ENCODE assay signal across 30 cellular contexts in genomic region chr9:89612566-89613278, GRCh38. TPM values are rescaled to one million over a fixed set of nuclear protein-coding genes. Genes with fewer than 3 reads are reported as not detected.
"Had no signal": no experiment of that assay in that cellular context is flagged by ENCODE, and none has a peak within 500 bp of the region (broad histone marks: within the 10 kb centered on the region; RNA-seq: fewer than 3 reads in every experiment).

No MANE protein-coding gene starts in this region.

- H3K4me1 Mint-ChIP-seq: activated naive CD4-positive, alpha-beta T cell treated with anti-CD3 and anti-CD28 coated beads, Interleukin-2, amount 10 ng/mL, durations not matched to agents 7 days and 5 days had no signal

- H3K4me3 Mint-ChIP-seq: activated CD4-positive, alpha-beta memory T cell treated with anti-CD3 and anti-CD28 coated beads, Interleukin-2, amount 10 ng/mL, durations not matched to agents 7 days and 5 days; activated CD4-positive, alpha-beta T cell treated with anti-CD3 and anti-CD28 coated beads, Interleukin-2, amount 10 ng/mL, durations not matched to agents 7 days and 5 days; activated naive CD4-positive, alpha-beta T cell treated with anti-CD3 and anti-CD28 coated beads, Interleukin-2, amount 10 ng/mL, durations not matched to agents 7 days and 5 days; activated naive CD8-positive, alpha-beta T cell treated with anti-CD3 and anti-CD28 coated beads, Interleukin-2, amount 10 ng/mL, durations not matched to agents 7 days and 5 days; activated T-cell treated with anti-CD3 and anti-CD28 coated beads, Interleukin-2, amount 50 U/mL, for 24 hours; endodermal cell; WTC11 had no signal

- H3K9me3 Mint-ChIP-seq: activated CD4-positive, alpha-beta memory T cell treated with anti-CD3 and anti-CD28 coated beads, Interleukin-2, amount 10 ng/mL, durations not matched to agents 7 days and 5 days; activated CD4-positive, alpha-beta T cell treated with anti-CD3 and anti-CD28 coated beads, Interleukin-2, amount 10 ng/mL, durations not matched to agents 7 days and 5 days; activated naive CD4-positive, alpha-beta T cell treated with anti-CD3 and anti-CD28 coated beads, Interleukin-2, amount 10 ng/mL, durations not matched to agents 7 days and 5 days; activated naive CD4-positive, alpha-beta T cell treated with anti-CD3 and anti-CD28 coated beads, Interleukin-2, amount 50 U/mL, for 72 hours; activated T-cell treated with anti-CD3 and anti-CD28 coated beads, Interleukin-2, amount 50 U/mL, for 24 hours; activated T-cell treated with anti-CD3 and anti-CD28 coated beads, Interleukin-2, amount 50 U/mL, for 72 hours had no signal

- H3K4me1 ChIP-seq: colonic mucosa, foreskin keratinocyte had no signal

- H3K27me3 ChIP-seq: body of pancreas, colonic mucosa, esophagus muscularis mucosa, gastrocnemius medialis, heart left ventricle had no signal

- H3K4me3 ChIP-seq: body of pancreas, colonic mucosa, esophagus muscularis mucosa, gastrocnemius medialis, heart left ventricle had no signal

- H3K27ac Mint-ChIP-seq: activated CD4-positive, alpha-beta memory T cell treated with anti-CD3 and anti-CD28 coated beads, Interleukin-2, amount 10 ng/mL, durations not matched to agents 7 days and 5 days; activated CD4-positive, alpha-beta T cell treated with anti-CD3 and anti-CD28 coated beads, Interleukin-2, amount 10 ng/mL, durations not matched to agents 7 days and 5 days; activated naive CD4-positive, alpha-beta T cell treated with anti-CD3 and anti-CD28 coated beads, Interleukin-2, amount 10 ng/mL, durations not matched to agents 7 days and 5 days; activated naive CD4-positive, alpha-beta T cell treated with anti-CD3 and anti-CD28 coated beads, Interleukin-2, amount 50 U/mL, for 72 hours; activated naive CD8-positive, alpha-beta T cell treated with anti-CD3 and anti-CD28 coated beads, Interleukin-2, amount 10 ng/mL, durations not matched to agents 7 days and 5 days; activated T-cell treated with anti-CD3 and anti-CD28 coated beads, Interleukin-2, amount 50 U/mL, for 24 hours; activated T-cell treated with anti-CD3 and anti-CD28 coated beads, Interleukin-2, amount 50 U/mL, for 72 hours; endodermal cell; WTC11 had no signal

- H3K9me3 ChIP-seq: body of pancreas, colonic mucosa, esophagus muscularis mucosa, gastrocnemius medialis had no signal

- DNase-seq: activated CD4-positive, alpha-beta memory T cell treated with anti-CD3 and anti-CD28 coated beads, Interleukin-2, amount 10 ng/mL, durations not matched to agents 7 days and 5 days; activated CD4-positive, alpha-beta T cell treated with anti-CD3 and anti-CD28 coated beads for 1 hour; activated CD4-positive, alpha-beta T cell treated with anti-CD3 and anti-CD28 coated beads for 4 hours; activated CD4-positive, alpha-beta T cell treated with anti-CD3 and anti-CD28 coated beads, Interleukin-2, amount 10 ng/mL, durations not matched to agents 7 days and 5 days; activated CD4-positive, alpha-beta T cell treated with anti-CD3 and anti-CD28 coated beads, Interleukin-2, amount 50 U/mL, for 4 hours; activated CD8-positive, alpha-beta memory T cell treated with anti-CD3 and anti-CD28 coated beads, Interleukin-2, amount 50 U/mL, for 48 hours; activated gamma-delta T cell; activated naive CD4-positive, alpha-beta T cell; activated naive CD4-positive, alpha-beta T cell treated with anti-CD3 and anti-CD28 coated beads, Interleukin-2, amount 10 ng/mL, durations not matched to agents 7 days and 5 days; activated naive CD8-positive, alpha-beta T cell treated with anti-CD3 and anti-CD28 coated beads, Interleukin-2, amount 10 ng/mL, durations not matched to agents 7 days and 5 days; activated T-cell treated with anti-CD3 and anti-CD28 coated beads for 4 hours; activated T-cell treated with anti-CD3 and anti-CD28 coated beads, Interleukin-2, amount 50 U/mL, for 24 hours; activated T-cell treated with anti-CD3 and anti-CD28 coated beads, Interleukin-2, amount 50 U/mL, for 72 hours; amniotic stem cell; anterior cingulate cortex; body of pancreas; caudate nucleus; colonic mucosa; effector CD8-positive, alpha-beta T cell; endodermal cell; erythroblast; foreskin keratinocyte; gastrocnemius medialis; glutamatergic neuron; heart left ventricle; T-helper 2 cell had no signal

- H3K36me3 Mint-ChIP-seq: activated naive CD4-positive, alpha-beta T cell treated with anti-CD3 and anti-CD28 coated beads, Interleukin-2, amount 10 ng/mL, durations not matched to agents 7 days and 5 days; activated naive CD4-positive, alpha-beta T cell treated with anti-CD3 and anti-CD28 coated beads, Interleukin-2, amount 50 U/mL, for 72 hours had no signal

- ATAC-seq: activated naive CD4-positive, alpha-beta T cell treated with anti-CD3 and anti-CD28 coated beads, Interleukin-2, amount 50 U/mL, for 72 hours; body of pancreas; foreskin keratinocyte; gastrocnemius medialis; heart left ventricle; WTC11 had no signal

- H3K27ac ChIP-seq: body of pancreas, colonic mucosa, esophagus muscularis mucosa, foreskin keratinocyte, gastrocnemius medialis, heart left ventricle, VCaP had no signal

- H3K36me3 ChIP-seq: colonic mucosa, esophagus muscularis mucosa, gastrocnemius medialis, heart left ventricle had no signal

RNA-seq across cellular contexts. Expression of gene GADD45G, which starts 7.9 kb away (rescaled TPM):
- total RNA-seq: foreskin keratinocyte had no signal
